ENCODE assay signal across 2 cellular contexts in the genomic region with DNA sequence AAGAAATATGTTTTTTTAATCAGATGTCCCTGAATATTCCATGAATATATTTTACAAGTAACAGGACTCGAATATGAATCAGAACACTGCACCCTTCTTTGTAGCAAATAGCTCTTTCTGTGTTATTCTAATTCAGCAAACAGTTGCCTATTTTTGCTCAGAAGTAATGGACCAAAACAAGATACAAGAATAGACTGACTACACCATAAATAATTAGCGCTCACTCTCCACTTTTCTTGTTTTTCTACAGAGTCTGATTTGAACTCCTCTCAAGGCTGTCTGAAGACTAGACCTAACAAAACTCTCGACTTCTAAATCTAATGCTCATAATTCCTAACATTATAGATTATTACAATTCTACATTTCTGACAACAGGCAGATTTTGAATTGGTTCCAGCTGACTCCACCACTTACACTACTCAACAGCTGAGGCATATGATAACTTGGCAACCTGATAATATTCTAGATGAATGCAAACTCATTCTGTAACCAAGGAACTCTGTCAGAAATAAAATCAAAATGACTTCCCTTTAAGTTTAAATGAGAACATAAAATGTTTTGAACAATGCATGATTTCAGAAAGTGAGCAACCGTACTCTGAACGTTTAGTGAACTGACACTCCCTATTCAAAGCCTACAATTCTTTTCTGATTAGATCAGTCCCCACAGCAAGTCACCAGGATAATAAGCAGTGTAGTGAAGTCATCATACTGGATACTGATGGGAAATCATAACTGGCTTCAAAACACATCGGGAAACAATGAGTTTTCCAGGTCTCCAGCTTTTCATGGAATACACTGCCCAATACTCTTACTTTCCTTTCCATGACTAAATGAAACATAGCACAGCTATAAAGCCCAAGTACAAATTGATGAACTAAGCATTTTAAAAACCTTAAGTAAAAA.
TF ChIP-seq lines count a peak whose summit lies in the region.

No MANE protein-coding gene starts in this region.

TF ChIP-seq in H1, 55 proteins besides CTCF, POLR2A, EP300 and RAD21 (continued from another document):
- TF ChIP-seq JUND (IDR thresholded peaks at IDR 0.05; ENCODE audit: low read length), result no peak
- no peak for TF ChIP-seq POLR2AphosphoS5 (IDR thresholded peaks at IDR 0.05; ENCODE audit: low read depth, low read length)
- no peak for TF ChIP-seq NANOG (IDR thresholded peaks at IDR 0.05; ENCODE audit: insufficient read depth, low read depth, low read length, poor library complexity, severe bottlenecking)
- no peak for TF ChIP-seq BRCA1 (IDR thresholded peaks at IDR 0.05; ENCODE audit: low read depth, low read length)

TF ChIP-seq in neural cell, 6 proteins besides CTCF, POLR2A, EP300 and RAD21 (continued from another document):
- TF ChIP-seq REST (IDR thresholded peaks at IDR 0.05; ENCODE audit: borderline replicate concordance) (peak; percentile 88), MXI1 (conservative IDR thresholded peaks at IDR 0.05; ENCODE audit: poor library complexity, severe bottlenecking) (peak; percentile 8), TAF1 (IDR thresholded peaks at IDR 0.05; ENCODE audit: low read depth) (no peak), POLR2AphosphoS5 (IDR thresholded peaks at IDR 0.05) (peak; percentile 63), EZH2 (IDR thresholded peaks at IDR 0.05; ENCODE audit: borderline replicate concordance, insufficient read depth, low read length, poor library complexity, severe bottlenecking) (no peak)
